9 cellular contexts compared by ENCODE assay signal in the genomic region with DNA sequence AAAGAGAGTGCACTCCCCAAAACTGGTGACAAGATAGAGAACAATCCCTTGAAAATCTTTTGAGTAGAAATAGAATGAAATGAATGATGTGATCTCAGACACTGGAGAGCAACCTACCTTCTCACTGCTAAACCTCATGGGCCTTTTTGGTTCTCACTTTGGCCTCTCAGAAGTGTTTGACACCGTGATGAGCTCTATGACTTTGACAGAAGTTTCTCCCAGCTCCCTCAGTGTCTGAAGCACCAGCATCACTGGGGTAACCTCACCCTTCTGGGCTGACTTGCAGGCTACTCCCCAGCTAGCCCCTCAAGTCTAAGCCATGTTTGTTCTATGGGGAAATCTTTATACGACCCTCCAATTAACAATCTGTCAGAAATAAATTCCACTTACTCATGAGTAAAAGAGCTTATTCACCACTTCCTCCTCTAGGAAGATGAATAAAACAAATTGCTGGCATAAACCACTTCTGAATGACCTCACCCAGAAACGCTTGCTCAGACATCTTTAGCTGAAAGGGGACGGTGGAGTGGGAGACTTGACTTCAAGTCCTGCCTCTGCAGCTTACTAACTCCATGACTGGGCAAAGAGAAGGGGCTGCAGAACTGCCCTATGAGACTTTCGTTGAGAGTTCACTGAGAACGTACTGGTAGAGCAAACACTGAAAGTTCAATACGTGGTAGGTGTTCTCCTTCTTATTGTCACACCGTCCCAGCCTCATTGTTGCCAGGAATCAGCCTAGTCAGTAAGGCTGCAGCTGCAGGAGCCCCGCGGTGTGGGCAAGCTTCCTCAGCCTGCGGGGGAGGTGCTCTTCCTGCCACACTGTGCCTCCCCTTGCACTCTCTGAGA. TPM values are rescaled to one million over a fixed set of nuclear protein-coding genes. Genes with fewer than 3 reads are reported as not detected.
DNase-seq lines count a peak whose midpoint lies in the region; ATAC-seq lines count a peak whose summit lies in the region.
"Had no signal": no experiment of that assay in that cellular context is flagged by ENCODE, and none has a peak within 500 bp of the region (broad histone marks: within the 10 kb centered on the region; RNA-seq: fewer than 3 reads in every experiment).

No MANE protein-coding gene starts in this region.

- peak overlapping the region; percentile 45 for H3K4me3 Mint-ChIP-seq in activated naive CD4-positive, alpha-beta T cell treated with anti-CD3 and anti-CD28 coated beads for 36 hours

- H3K27ac ChIP-seq in iPS-20b (ENCODE audit: low read length): no peak overlapping the region
- peak overlapping the region; percentile 12 for H3K27ac ChIP-seq in thymus (ENCODE audit: low read depth)
- H3K27ac ChIP-seq: C4-2B had no signal

- no peak for ATAC-seq in HG03378 (IDR thresholded peaks at IDR 0.05; ENCODE audit: unreplicated experiment)
- no peak for ATAC-seq in GM18867 (IDR thresholded peaks at IDR 0.05; ENCODE audit: unreplicated experiment)

- no peaks in the 10 kb centered on the region for H3K36me3 Mint-ChIP-seq in activated naive CD4-positive, alpha-beta T cell treated with anti-CD3 and anti-CD28 coated beads for 36 hours (ENCODE audit: low read depth)

- peak; percentile 50 for DNase-seq in activated naive CD4-positive, alpha-beta T cell treated with anti-CD3 and anti-CD28 coated beads for 36 hours
- DNase-seq in activated naive CD4-positive, alpha-beta T cell treated with anti-CD3 and anti-CD28 coated beads, Interleukin-2, amount 50 U/mL, for 16 hours: no peak
- DNase-seq in activated CD4-positive, alpha-beta T cell treated with anti-CD3 and anti-CD28 coated beads for 4 hours: peak; percentile 6 to 7
- no peak for DNase-seq in NCI-H1694 (lab: John Stamatoyannopoulos, UW)

- H3K4me3 ChIP-seq in iPS-20b (ENCODE audit: low read length): peak overlapping the region; percentile 36; the same call in 1 of the 2 replicates
- H3K4me3 ChIP-seq in thymus (ENCODE audit: low read length): no peak overlapping the region

- intact Hi-C loops in activated naive CD4-positive, alpha-beta T cell treated with anti-CD3 and anti-CD28 coated beads for 36 hours (cut with micrococcal nuclease): loop anchor here (1.0 to 5.0 kb wide), 4 partner anchors 33 to 186 kb away; no protein-coding TSS in a partner anchor

- H3K9ac ChIP-seq in iPS-20b (ENCODE audit: low read depth, low read length): no peak overlapping the region

- whole genome bisulfite sequencing in thymus: 17% methylated on average over 11 of the region's 11 CpGs

- H3K4me1 ChIP-seq in iPS-20b (ENCODE audit: insufficient read depth, low read length): peaks cover 12% of the 10 kb centered on the region; the same call in 1 of the 2 replicates
- peaks cover 6% of the 10 kb centered on the region for H3K4me1 ChIP-seq in thymus (ENCODE audit: control insufficient read depth, insufficient read depth, low read length)

- H3K36me3 ChIP-seq in iPS-20b (ENCODE audit: insufficient read depth, low read depth, low read length) (no peaks in the 10 kb centered on the region), thymus (ENCODE audit: control insufficient read depth, insufficient read depth) (no peaks in the 10 kb centered on the region)

- peaks cover 22% of the 10 kb centered on the region for H3K4me1 Mint-ChIP-seq in activated naive CD4-positive, alpha-beta T cell treated with anti-CD3 and anti-CD28 coated beads for 36 hours (ENCODE audit: low read depth)

- no peaks in the 10 kb centered on the region for H3K27me3 ChIP-seq in iPS-20b (ENCODE audit: insufficient read depth, low read length)
- H3K27me3 ChIP-seq in thymus (ENCODE audit: control insufficient read depth, insufficient read depth): no peaks in the 10 kb centered on the region

- H3K27me3 Mint-ChIP-seq in activated naive CD4-positive, alpha-beta T cell treated with anti-CD3 and anti-CD28 coated beads for 36 hours (ENCODE audit: low read depth): no peaks in the 10 kb centered on the region

- no peaks in the 10 kb centered on the region for H3K9me3 Mint-ChIP-seq in activated naive CD4-positive, alpha-beta T cell treated with anti-CD3 and anti-CD28 coated beads for 36 hours

- H3K27ac Mint-ChIP-seq in activated naive CD4-positive, alpha-beta T cell treated with anti-CD3 and anti-CD28 coated beads for 36 hours: peak overlapping the region; percentile 47

- CTCF ChIA-PET in activated naive CD4-positive, alpha-beta T cell treated with anti-CD3 and anti-CD28 coated beads for 36 hours (lab: Charles Lee): interaction anchor here (0.6 to 2.1 kb wide), 7 partner anchors 9 to 228 kb away, joined by 3 to 9 read pairs (median 4); no protein-coding TSS in a partner anchor

- no peaks in the 10 kb centered on the region for H3K9me3 ChIP-seq in iPS-20b (ENCODE audit: insufficient read depth, low read depth, low read length)
- no peaks in the 10 kb centered on the region for H3K9me3 ChIP-seq in thymus (ENCODE audit: control insufficient read depth)

RNA-seq across cellular contexts. Expression of a gene that starts 46.5 kb away (rescaled TPM):
- 1 to 10 TPM in 1 of 2 experiments, under 1 TPM in 1; 0.84 to 1.7 TPM for total RNA-seq in activated naive CD4-positive, alpha-beta T cell treated with anti-CD3 and anti-CD28 coated beads for 36 hours
- polyA plus RNA-seq in thymus: 2.3 TPM

Comparison
In these comparisons a context has a peak if more than half of its experiments do, and no peak if none do; other contexts are left out.
1. DNase-seq: peak in activated naive CD4-positive, alpha-beta T cell treated with anti-CD3 and anti-CD28 coated beads for 36 hours (single experiment) and activated CD4-positive, alpha-beta T cell treated with anti-CD3 and anti-CD28 coated beads for 4 hours (2 of 2); none in activated naive CD4-positive, alpha-beta T cell treated with anti-CD3 and anti-CD28 coated beads, Interleukin-2, amount 50 U/mL, for 16 hours (single experiment) and NCI-H1694 (single experiment).